8 cellular contexts compared by ENCODE assay signal in the genomic region with DNA sequence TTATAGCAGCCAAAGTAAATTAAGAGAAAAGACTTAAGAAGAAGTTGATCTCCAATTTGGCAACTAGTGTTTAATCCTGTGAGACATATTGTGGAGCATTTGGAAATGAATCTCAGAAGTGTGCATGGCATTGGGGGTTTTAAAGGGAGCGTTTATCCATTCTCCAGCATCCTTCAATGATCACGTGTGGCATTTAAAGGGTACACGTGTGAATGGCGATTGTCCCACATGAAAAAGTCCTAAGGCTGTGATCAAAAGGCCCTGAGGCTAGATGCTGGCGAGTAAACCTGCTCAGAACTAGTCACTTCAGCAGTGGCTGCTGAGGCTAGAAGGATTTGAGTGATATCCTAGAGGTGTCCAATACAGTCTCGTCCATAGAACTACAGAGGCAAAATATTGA.
"Had no signal": no experiment of that assay in that cellular context is flagged by ENCODE, and none has a peak within 500 bp of the region (broad histone marks: within the 10 kb centered on the region; RNA-seq: fewer than 3 reads in every experiment).

No MANE protein-coding gene starts in this region.

- ATAC-seq: GM12878 had no signal

- H3K4me3 ChIP-seq: GM12878 had no signal

- DNase-seq: GDM1, GF-D8 had no signal

- FAIRE-seq: G401.6, GM12878, GM12891, GM12892, GM18507, GM19239 had no signal
